ENCODE assay signal across 1 cellular context in genomic region chr20:36467076-36467999, GRCh38.
TF ChIP-seq lines count a peak whose summit lies in the region.

No MANE protein-coding gene starts in this region.

TF ChIP-seq in HepG2, 621 proteins besides CTCF, POLR2A, EP300 and RAD21 (continued from another document):
- TF ChIP-seq FOXP4 (CRISPR knock-in tag; IDR thresholded peaks at IDR 0.05) (peak; percentile 28; the same call in 1 of the 2 replicates), PHF8 (CRISPR knock-in tag; IDR thresholded peaks at IDR 0.05) (peak; percentile 22; the same call in 1 of the 2 replicates), ZNF296 (CRISPR knock-in tag; conservative IDR thresholded peaks at IDR 0.05) (peak; percentile 18; the same call in 1 of the 2 replicates), ZNF572 (CRISPR knock-in tag; IDR thresholded peaks at IDR 0.05) (peak; percentile 60; the same call in 1 of the 2 replicates), STAT5B (CRISPR knock-in tag; IDR thresholded peaks at IDR 0.05) (0 out of 2 replicates have a peak, but pooled peaks have one; percentile 32), ZMYM3 (CRISPR knock-in tag; IDR thresholded peaks at IDR 0.05) (peak; percentile 60; the same call in 1 of the 2 replicates), ZNF251 (CRISPR knock-in tag; IDR thresholded peaks at IDR 0.05) (0 out of 2 replicates have a peak, but pooled peaks have one; percentile 32), ZNF619 (CRISPR knock-in tag; IDR thresholded peaks at IDR 0.05) (no peak)
